ENCODE assay signal across 12 cellular contexts in genomic region chr9:95103385-95104087, GRCh38.
DNase-seq lines count a peak whose midpoint lies in the region; ATAC-seq, FAIRE-seq and TF ChIP-seq lines count a peak whose summit lies in the region.
"Had no signal": no experiment of that assay in that cellular context is flagged by ENCODE, and none has a peak within 500 bp of the region (broad histone marks: within the 10 kb centered on the region; RNA-seq: fewer than 3 reads in every experiment).

No MANE protein-coding gene starts in this region.

- TF ChIP-seq RAD21 in HepG2 (CRISPR knock-in tag; IDR thresholded peaks at IDR 0.05), result no peak

- POLR2A ChIA-PET in HepG2 (lab: Yijun Ruan, JAX), result no interaction called here

- H3K36me3 ChIP-seq in HepG2 (replicated peaks in 1 of 2; ENCODE audit: control insufficient read depth in 1 of 2, insufficient read depth in 2 of 2, low read length in 2 of 2) (peaks cover 12 to 26% of the 10 kb centered on the region in 2 experiments; a peak in 4 of 5 replicates), vagina (peaks cover 0 to 3% of the 10 kb centered on the region in 2 donors)

- peak overlapping the region in 57 of 59 donors; percentile 40 to 97 (median 89) for H3K27ac ChIP-seq in dorsolateral prefrontal cortex
- H3K27ac ChIP-seq in HepG2 (ENCODE audit: extremely low read length, insufficient read depth, low read length), result no peak overlapping the region
- H3K27ac ChIP-seq in vagina, result peak overlapping the region; percentile 70

- TF ChIP-seq EP300 in HepG2 (IDR thresholded peaks at IDR 0.05; ENCODE audit: low read depth in 2 of 2, low read length in 2 of 2), result no peak
- no peak for TF ChIP-seq EP300 in HepG2 (CRISPR knock-in tag; IDR thresholded peaks at IDR 0.05; ENCODE audit: borderline replicate concordance)

- BruUV-seq in HepG2 (replicated peaks; lab: Mats Ljungman, UMichigan), result no TSS peak

- FAIRE-seq in HepG2 (lab: Jason Lieb, UNC), result no peak

- H3K4me1 ChIP-seq in HepG2 (ENCODE audit: insufficient read depth, low read length) (no peaks in the 10 kb centered on the region), vagina (peaks cover 82% of the 10 kb centered on the region)

- H3K79me2 ChIP-seq in HepG2 (ENCODE audit: insufficient read depth, low read length), result no peaks in the 10 kb centered on the region

- no peak overlapping the region for H3K4me2 ChIP-seq in HepG2 (ENCODE audit: low read depth, low read length)

- in situ Hi-C loops in HepG2 (cut with HindIII; ENCODE audit: extremely low pct_ligation_motif_present, low pct_unique_long_range_greater_than_20kb), result no loop called here

- TF ChIP-seq CTCF in dorsolateral prefrontal cortex (IDR thresholded peaks at IDR 0.05 in 54 of 56, conservative IDR thresholded peaks at IDR 0.05 in 2 of 56; ENCODE audit: low read depth in 1 of 56, partially characterized antibody in 56 of 56) (peak in 17 of 56 donors; percentile 10 to 47 (median 21)), HepG2 (CRISPR knock-in tag; IDR thresholded peaks at IDR 0.05) (no peak), vagina (IDR thresholded peaks at IDR 0.05) (no peak), GM10266 (IDR thresholded peaks at IDR 0.05; ENCODE audit: control insufficient read depth, insufficient read depth, low read depth, missing control alignments) (no peak)

- TF ChIP-seq POLR2A in HepG2 (IDR thresholded peaks at IDR 0.05; ENCODE audit: insufficient read depth in 1 of 2, low read depth in 2 of 2, low read length in 2 of 2), result no peak
- TF ChIP-seq POLR2A in vagina (IDR thresholded peaks at IDR 0.05), result no peak

- H3K27me3 ChIP-seq in dorsolateral prefrontal cortex (no peaks in the 10 kb centered on the region), HepG2 (ENCODE audit: control insufficient read depth in 1 of 2, insufficient read depth in 2 of 2, low read length in 2 of 2) (no peaks in the 10 kb centered on the region), vagina (no peaks in the 10 kb centered on the region)
- H3K27me3 ChIP-seq: MG63, spleen had no signal

- ATAC-seq in HepG2 (peak; percentile 80), HG02870 (IDR thresholded peaks at IDR 0.05; ENCODE audit: unreplicated experiment) (no peak)
- ATAC-seq: activated T-helper 17 cell treated with anti-CD3 and anti-CD28 coated beads, Interleukin-2, amount 50 U/mL, for 72 hours; stimulated activated naive CD8-positive, alpha-beta T cell treated with anti-CD3 and anti-CD28 coated beads, Interleukin-15, amount 100 ng/mL, for 72 hours had no signal

- CTCF ChIA-PET in HepG2 (lab: Yijun Ruan, JAX; ENCODE audit: low intra/inter-chr PET ratio, low total read pairs), result no interaction called here

- intact Hi-C loops in dorsolateral prefrontal cortex (cut with DNase I) (no loop called here), HepG2 (cut with micrococcal nuclease; ENCODE audit: unreplicated experiment) (no loop called here), vagina (cut with DNase I) (no loop called here)

- DNase-seq in NCI-H524 (lab: John Stamatoyannopoulos, UW), result peak; percentile 23 to 56
- no peak for DNase-seq in NCI-H524 treated with DMSO at 0.1 percent for 48 hours (lab: John Stamatoyannopoulos, UW)
- DNase-seq in dorsolateral prefrontal cortex, result peak in 2 of 10 donors; percentile 35 to 59
- DNase-seq in HepG2 (ENCODE audit: low spot score), result peak; percentile 28
- DNase-seq in vagina (ENCODE audit: extremely low spot score in 2 of 2), result no peak
- DNase-seq in GM10266 (ENCODE audit: extremely low spot score), result no peak
- DNase-seq in NCI-H2081 (lab: John Stamatoyannopoulos, UW), result no peak
- DNase-seq: MG63; spleen; stimulated activated naive CD8-positive, alpha-beta T cell treated with anti-CD3 and anti-CD28 coated beads, Interleukin-15, amount 100 ng/mL, for 72 hours had no signal

- no peak overlapping the region for H2AFZ ChIP-seq in HepG2 (ENCODE audit: low read length)

- H3K4me3 ChIP-seq in dorsolateral prefrontal cortex (no peak overlapping the region), HepG2 (replicated peaks in 1 of 3; ENCODE audit: insufficient read depth in 1 of 3, low read depth in 2 of 3, low read length in 3 of 3) (no peak overlapping the region), vagina (no peak overlapping the region)
- H3K4me3 ChIP-seq: MG63, spleen had no signal

- no peak overlapping the region for H3K9ac ChIP-seq in HepG2 (ENCODE audit: insufficient read depth, low read depth, low read length)

- WGBS in HepG2 (ENCODE audit: low lambda C conversion rate), result 88% methylated on average over 15 of the region's 19 CpGs

- H4K20me1 ChIP-seq in HepG2 (ENCODE audit: insufficient read depth, low read length), result no peaks in the 10 kb centered on the region

- H3K9me3 ChIP-seq in HepG2 (ENCODE audit: low read length), result no peaks in the 10 kb centered on the region
- H3K9me3 ChIP-seq in vagina, result no peaks in the 10 kb centered on the region
- H3K9me3 ChIP-seq: MG63, spleen had no signal

TF ChIP-seq in HepG2, 621 proteins besides CTCF, POLR2A, EP300 and RAD21 (continues in another document):
- TF ChIP-seq ZNF709 (CRISPR knock-in tag; IDR thresholded peaks at IDR 0.05) (0 out of 2 replicates have a peak, but pooled peaks have one; percentile 17), STAG1 (CRISPR knock-in tag; IDR thresholded peaks at IDR 0.05) (peak; percentile 11; the same call in 1 of the 2 replicates), ELF4 (CRISPR knock-in tag; IDR thresholded peaks at IDR 0.05; ENCODE audit: borderline replicate concordance) (no peak), KLF15 (CRISPR knock-in tag; IDR thresholded peaks at IDR 0.05; ENCODE audit: borderline replicate concordance) (no peak), AKNA (CRISPR knock-in tag; IDR thresholded peaks at IDR 0.05; ENCODE audit: borderline replicate concordance) (no peak), ZNF362 (CRISPR knock-in tag; IDR thresholded peaks at IDR 0.05; ENCODE audit: borderline replicate concordance) (no peak), IKZF5 (CRISPR knock-in tag; IDR thresholded peaks at IDR 0.05) (no peak), ZBTB26 (CRISPR knock-in tag; IDR thresholded peaks at IDR 0.05; ENCODE audit: borderline replicate concordance) (no peak), ZNF839 (CRISPR knock-in tag; IDR thresholded peaks at IDR 0.05; ENCODE audit: borderline replicate concordance) (no peak), YY1 (IDR thresholded peaks at IDR 0.05; ENCODE audit: insufficient read depth, insufficient replicate concordance, low read depth, low read length) (no peak)

Comparison
In these comparisons a context has a peak if more than half of its experiments do, and no peak if none do; other contexts are left out.
1. DNase-seq: peak in NCI-H524 (2 of 2) and HepG2 (single experiment); none in NCI-H524 treated with DMSO at 0.1 percent for 48 hours (single experiment), vagina (0 of 2), GM10266 (single experiment) and NCI-H2081 (0 of 2).